In genomic region chr2:238180554-238180953, GRCh38 we compare ENCODE assay signal across 30 cellular contexts. TPM values are rescaled to one million over a fixed set of nuclear protein-coding genes. Genes with fewer than 3 reads are reported as not detected.
"Had no signal": no experiment of that assay in that cellular context is flagged by ENCODE, and none has a peak within 500 bp of the region (broad histone marks: within the 10 kb centered on the region; RNA-seq: fewer than 3 reads in every experiment).

No MANE protein-coding gene starts in this region.

- H3K27me3 ChIP-seq: colonic mucosa, esophagus squamous epithelium, gastrocnemius medialis, heart right ventricle, left lung had no signal

- H3K4me1 ChIP-seq: colonic mucosa, esophagus squamous epithelium, gastrocnemius medialis, left lung, lower lobe of right lung had no signal

- ATAC-seq: effector memory CD8-positive, alpha-beta T cell; esophagus mucosa; gastrocnemius medialis; heart right ventricle; left cardiac atrium; left lung; left ventricle myocardium superior; lower lobe of right lung; mucosa of descending colon had no signal

- DNase-seq: colonic mucosa; cortex of kidney; effector CD8-positive, alpha-beta T cell; effector memory CD8-positive, alpha-beta T cell; endodermal cell; erythroblast; esophagus squamous epithelium; foreskin fibroblast; foreskin melanocyte; gastrocnemius medialis; glutamatergic neuron; head of caudate nucleus; heart right ventricle; hippocampal formation; left cardiac atrium; left lung; left ventricle myocardium superior; lower lobe of right lung; mesenchymal stem cell; mucosa of descending colon had no signal

- H3K4me3 ChIP-seq: colonic mucosa, esophagus squamous epithelium, gastrocnemius medialis, heart right ventricle, left lung, lower lobe of right lung, mucosa of descending colon had no signal

- H3K9me3 Mint-ChIP-seq: dendritic cell treated with granulocyte-macrophage colony-stimulating factor and Interleukin-4, amounts not matched to agents 40 ng/mL and 50 ng/mL, for 4 days; effector memory CD8-positive, alpha-beta T cell; endodermal cell; mesothelial cell of epicardium had no signal

- H3K9me3 ChIP-seq: colonic mucosa, esophagus squamous epithelium, gastrocnemius medialis, heart right ventricle, left lung, lower lobe of right lung, mucosa of descending colon had no signal

- H3K27me3 Mint-ChIP-seq: dendritic cell treated with granulocyte-macrophage colony-stimulating factor and Interleukin-4, amounts not matched to agents 40 ng/mL and 50 ng/mL, for 4 days; effector memory CD8-positive, alpha-beta T cell had no signal

- H3K4me3 Mint-ChIP-seq: dendritic cell treated with granulocyte-macrophage colony-stimulating factor and Interleukin-4, amounts not matched to agents 40 ng/mL and 50 ng/mL, for 4 days; effector memory CD8-positive, alpha-beta T cell; endodermal cell; mesothelial cell of epicardium had no signal

- H3K27ac Mint-ChIP-seq: dendritic cell treated with granulocyte-macrophage colony-stimulating factor and Interleukin-4, amounts not matched to agents 40 ng/mL and 50 ng/mL, for 4 days; effector memory CD8-positive, alpha-beta T cell; endodermal cell; mesothelial cell of epicardium had no signal

- FAIRE-seq: endometrium, islet of Langerhans, keratinocyte had no signal

- H3K27ac ChIP-seq: colonic mucosa, epithelial cell of prostate, esophagus squamous epithelium, gastrocnemius medialis, heart right ventricle, left lung, lower lobe of right lung had no signal

RNA-seq across cellular contexts. Expression of gene ERFE, which starts 21.8 kb away (rescaled TPM):
- total RNA-seq: left ventricle myocardium superior, lower leg skin, lower lobe of right lung, lung microvascular endothelial cell had no signal

RNA-seq across cellular contexts. Expression of gene KLHL30, which starts 42.1 kb away (rescaled TPM):
- total RNA-seq: dermis microvascular lymphatic vessel endothelial cell, endodermal cell, lung microvascular endothelial cell had no signal
- polyA plus RNA-seq: keratinocyte had no signal
